Comparison of ENCODE assay signal across 8 cellular contexts in the genomic region with DNA sequence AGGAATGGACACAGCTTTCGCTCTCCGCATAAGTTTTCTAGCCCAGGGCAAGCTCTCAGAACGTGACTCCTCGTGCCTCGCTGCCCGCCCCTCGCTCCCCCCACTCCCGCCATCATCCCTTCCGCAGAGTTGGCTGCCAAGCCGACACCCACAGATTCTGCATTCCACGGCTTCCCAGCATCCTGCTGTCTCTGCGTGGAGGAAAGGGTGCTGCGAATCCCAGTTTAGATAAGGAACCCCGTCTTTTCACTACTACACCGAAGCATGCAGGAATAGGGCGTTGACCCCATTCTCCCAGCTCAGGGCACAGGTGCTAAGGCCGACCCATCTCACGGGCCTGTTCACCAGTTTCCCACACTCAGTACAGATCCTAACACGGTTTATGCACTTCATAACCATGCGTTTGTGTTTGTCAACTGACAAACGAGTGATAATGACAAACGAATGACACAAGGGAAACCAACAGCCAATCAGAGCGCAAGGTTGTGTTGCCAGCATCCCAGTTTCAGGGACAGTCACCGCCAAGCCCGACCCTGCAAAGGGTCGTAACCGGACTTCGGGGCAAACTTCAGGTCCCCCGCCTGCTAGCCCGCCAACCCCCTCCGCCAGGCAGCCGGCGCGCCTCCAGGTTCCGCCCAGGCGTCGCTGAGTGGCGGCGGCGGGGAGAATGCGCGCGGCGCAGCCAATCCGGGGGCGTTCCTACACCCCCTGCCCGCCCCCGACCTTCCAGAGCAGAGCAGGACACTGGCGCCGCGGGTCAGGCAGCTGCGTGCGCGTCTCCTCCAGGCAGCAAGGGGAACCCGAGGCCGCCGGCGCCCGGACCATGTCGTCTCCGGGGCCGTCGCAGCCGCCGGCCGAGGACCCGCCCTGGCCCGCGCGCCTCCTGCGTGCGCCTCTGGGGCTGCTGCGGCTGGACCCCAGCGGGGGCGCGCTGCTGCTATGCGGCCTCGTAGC. TPM values are rescaled to one million over a fixed set of nuclear protein-coding genes. Genes with fewer than 3 reads are reported as not detected.
DNase-seq lines count a peak whose midpoint lies in the region; ATAC-seq and TF ChIP-seq lines count a peak whose summit lies in the region.

A gene (plus strand): TSS at position 729 of the 954 bp plus-strand sequence. CDS start 95 bp downstream, at position 824.

- in situ Hi-C loops in ACHN (cut with HindIII; ENCODE audit: low pct_ligation_motif_present, low pct_unique_long_range_greater_than_20kb, low sequenced_read_pairs) = no loop called here

- H3K9me3 ChIP-seq in left lung = no peaks in the 10 kb centered on the region

- H3K27ac ChIP-seq in cingulate gyrus (ENCODE audit: low read depth, low read length) (peak within 1 kb of the TSS; percentile 92), left lung (peak within 1 kb of the TSS; percentile 74 to 76)

- peaks cover 0 to 16% of the 10 kb centered on the region in 2 donors for H3K27me3 ChIP-seq in left lung

- peak in 1 of 2 donors; percentile 22 for TF ChIP-seq CTCF in left lung (IDR thresholded peaks at IDR 0.05)

- H3K4me1 ChIP-seq in left lung = peaks cover 0 to 11% of the 10 kb centered on the region in 2 donors

- DNase-seq in ACHN = peak; percentile 81
- peak; percentile 13 to 74 for DNase-seq in NCI-H446 (lab: John Stamatoyannopoulos, UW)
- peak; percentile 74 for DNase-seq in activated CD4-positive, alpha-beta T cell treated with anti-CD3 and anti-CD28 coated beads for 48 hours
- peak; percentile 89 to 96 for DNase-seq in left lung
- peak; percentile 69 for DNase-seq in stimulated activated CD4-positive, alpha-beta T cell treated with anti-CD3 and anti-CD28 coated beads, Interleukin-2, amount 100 ng/mL, for 4 hours (ENCODE audit: low read depth)

- peak within 1 kb of the TSS; percentile 64 to 83 for H3K4me3 ChIP-seq in left lung

- ATAC-seq in GM18858 (IDR thresholded peaks at IDR 0.05; ENCODE audit: unreplicated experiment) (peak; percentile 87), HG03064 (IDR thresholded peaks at IDR 0.05; ENCODE audit: low read depth, unreplicated experiment) (peak; percentile 95), left lung (peak; percentile 99)

- intact Hi-C loops in left lung (cut with DNase I) = no loop called here

- H3K36me3 ChIP-seq in left lung = no peaks in the 10 kb centered on the region

RNA-seq across cellular contexts. Expression of the gene that starts here (rescaled TPM):
- 1 to 10 TPM; 5.3 to 7.2 TPM for total RNA-seq in left lung

Comparison
In these comparisons a context has a peak if more than half of its experiments do, and no peak if none do; other contexts are left out.
1. Peak in every context shown above with its lines: DNase-seq, ATAC-seq, H3K4me3 ChIP-seq and H3K27ac ChIP-seq.